1 cellular context compared by ENCODE assay signal in the genomic region with DNA sequence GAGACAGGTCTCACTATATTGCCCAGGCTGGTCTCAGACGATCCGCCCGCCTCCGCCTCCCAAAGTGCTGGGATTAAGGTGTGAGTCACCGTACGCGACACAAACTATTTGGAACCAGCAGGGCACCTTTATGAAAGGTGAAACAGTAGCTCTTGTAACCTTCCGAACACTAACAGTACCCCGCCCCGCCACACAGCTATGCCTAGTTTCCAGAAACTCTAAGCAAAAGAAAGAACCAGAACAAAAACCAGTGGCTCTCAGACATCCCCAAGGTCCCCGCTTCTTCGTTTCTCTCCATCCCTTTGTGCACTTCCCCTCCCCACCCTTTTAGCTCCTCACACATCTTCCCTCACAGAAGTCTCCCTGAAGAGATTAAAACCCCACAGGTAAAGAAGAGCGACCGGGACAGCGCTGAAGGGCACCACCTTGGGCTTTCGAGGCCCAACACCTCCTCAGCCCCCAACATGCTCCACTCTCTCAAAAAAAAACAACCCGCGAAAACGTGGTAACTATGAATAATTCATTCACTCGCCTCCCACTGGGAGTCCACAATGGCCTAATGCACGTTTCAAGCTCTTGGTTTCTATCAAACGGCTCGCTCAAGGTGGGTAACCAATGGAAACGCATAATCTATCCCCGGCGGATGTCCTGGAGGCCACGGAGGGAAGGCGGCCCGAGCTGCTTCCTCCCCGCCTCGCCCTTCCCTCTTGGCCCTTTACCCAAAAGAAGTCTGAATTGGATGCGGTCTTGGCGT.
TF ChIP-seq lines count a peak whose summit lies in the region.

No MANE protein-coding gene starts in this region.

TF ChIP-seq in GM12878, 131 proteins besides CTCF, POLR2A, EP300 and RAD21:
- TF ChIP-seq GABPA (IDR thresholded peaks at IDR 0.05; ENCODE audit: low read depth) = 0 out of 2 replicates have a peak, but pooled peaks have one; percentile 36
- 0 out of 2 replicates have a peak, but pooled peaks have one; percentile 3 for TF ChIP-seq RUNX3 (IDR thresholded peaks at IDR 0.05; ENCODE audit: low read length)
- TF ChIP-seq TCF7 (IDR thresholded peaks at IDR 0.05; ENCODE audit: borderline replicate concordance) = no peak
- TF ChIP-seq CHD2 (IDR thresholded peaks at IDR 0.05; ENCODE audit: borderline replicate concordance, low read depth, low read length) = no peak
- TF ChIP-seq BMI1 (IDR thresholded peaks at IDR 0.05; ENCODE audit: borderline replicate concordance) = peak; percentile 37; the same call in 1 of the 2 replicates
- TF ChIP-seq NFYA (IDR thresholded peaks at IDR 0.05; ENCODE audit: borderline replicate concordance, low read depth, low read length) = no peak
- TF ChIP-seq SIN3A (IDR thresholded peaks at IDR 0.05; ENCODE audit: low read depth, low read length) = peak; percentile 34; the same call in 1 of the 2 replicates
